1 cellular context compared by ENCODE assay signal in the genomic region with DNA sequence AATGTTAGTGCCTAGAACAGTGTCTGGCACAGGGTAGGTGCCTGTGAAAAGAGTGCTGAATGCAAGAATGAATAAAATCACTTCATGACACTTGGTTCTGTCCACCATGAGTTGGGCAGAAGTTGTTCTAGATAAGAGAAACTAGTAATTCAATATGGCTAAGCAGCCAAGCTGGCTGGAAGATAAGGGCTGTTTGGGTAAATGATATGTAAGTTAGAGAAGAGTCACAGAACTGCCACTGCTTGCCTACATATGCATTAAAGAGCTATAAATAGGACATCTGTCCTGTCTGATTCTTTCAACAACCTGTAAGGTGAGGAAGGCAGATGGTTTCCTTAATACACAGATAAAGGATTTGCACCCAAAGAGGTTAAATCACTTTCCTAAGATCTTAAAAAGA.
TF ChIP-seq lines count a peak whose summit lies in the region.

No MANE protein-coding gene starts in this region.

TF ChIP-seq in K562, 482 proteins besides CTCF, POLR2A, EP300 and RAD21 (continued from another document):
- TF ChIP-seq, protein P1, sequence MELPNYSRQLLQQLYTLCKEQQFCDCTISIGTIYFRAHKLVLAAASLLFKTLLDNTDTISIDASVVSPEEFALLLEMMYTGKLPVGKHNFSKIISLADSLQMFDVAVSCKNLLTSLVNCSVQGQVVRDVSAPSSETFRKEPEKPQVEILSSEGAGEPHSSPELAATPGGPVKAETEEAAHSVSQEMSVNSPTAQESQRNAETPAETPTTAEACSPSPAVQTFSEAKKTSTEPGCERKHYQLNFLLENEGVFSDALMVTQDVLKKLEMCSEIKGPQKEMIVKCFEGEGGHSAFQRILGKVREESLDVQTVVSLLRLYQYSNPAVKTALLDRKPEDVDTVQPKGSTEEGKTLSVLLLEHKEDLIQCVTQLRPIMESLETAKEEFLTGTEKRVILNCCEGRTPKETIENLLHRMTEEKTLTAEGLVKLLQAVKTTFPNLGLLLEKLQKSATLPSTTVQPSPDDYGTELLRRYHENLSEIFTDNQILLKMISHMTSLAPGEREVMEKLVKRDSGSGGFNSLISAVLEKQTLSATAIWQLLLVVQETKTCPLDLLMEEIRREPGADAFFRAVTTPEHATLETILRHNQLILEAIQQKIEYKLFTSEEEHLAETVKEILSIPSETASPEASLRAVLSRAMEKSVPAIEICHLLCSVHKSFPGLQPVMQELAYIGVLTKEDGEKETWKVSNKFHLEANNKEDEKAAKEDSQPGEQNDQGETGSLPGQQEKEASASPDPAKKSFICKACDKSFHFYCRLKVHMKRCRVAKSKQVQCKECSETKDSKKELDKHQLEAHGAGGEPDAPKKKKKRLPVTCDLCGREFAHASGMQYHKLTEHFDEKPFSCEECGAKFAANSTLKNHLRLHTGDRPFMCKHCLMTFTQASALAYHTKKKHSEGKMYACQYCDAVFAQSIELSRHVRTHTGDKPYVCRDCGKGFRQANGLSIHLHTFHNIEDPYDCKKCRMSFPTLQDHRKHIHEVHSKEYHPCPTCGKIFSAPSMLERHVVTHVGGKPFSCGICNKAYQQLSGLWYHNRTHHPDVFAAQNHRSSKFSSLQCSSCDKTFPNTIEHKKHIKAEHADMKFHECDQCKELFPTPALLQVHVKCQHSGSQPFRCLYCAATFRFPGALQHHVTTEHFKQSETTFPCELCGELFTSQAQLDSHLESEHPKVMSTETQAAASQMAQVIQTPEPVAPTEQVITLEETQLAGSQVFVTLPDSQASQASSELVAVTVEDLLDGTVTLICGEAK (IDR thresholded peaks at IDR 0.05): no peak
- TF ChIP-seq, protein P1 (CRISPR knock-in tag; IDR thresholded peaks at IDR 0.05): no peak
- TF ChIP-seq PHB2 (IDR thresholded peaks at IDR 0.05; ENCODE audit: low read depth) (peak; percentile 93), TCF7 (IDR thresholded peaks at IDR 0.05; ENCODE audit: borderline replicate concordance) (no peak), KLF16 (IDR thresholded peaks at IDR 0.05) (peak; percentile 95), FOXM1 (IDR thresholded peaks at IDR 0.05; ENCODE audit: low read depth) (peak; percentile 90), FOXM1 (CRISPR knock-in tag; IDR thresholded peaks at IDR 0.05; ENCODE audit: low read depth) (no peak), CTBP1 (IDR thresholded peaks at IDR 0.05; ENCODE audit: borderline replicate concordance) (peak; percentile 70), ZC3H8 (IDR thresholded peaks at IDR 0.05) (no peak), SMAD1 (IDR thresholded peaks at IDR 0.05; ENCODE audit: low read depth, low read length, partially characterized antibody) (peak; percentile 42), SMARCE1 (IDR thresholded peaks at IDR 0.05) (peak; percentile 88), FOXK1 (CRISPR knock-in tag; IDR thresholded peaks at IDR 0.05; ENCODE audit: borderline replicate concordance) (no peak), RAD51 (IDR thresholded peaks at IDR 0.05; ENCODE audit: borderline replicate concordance, low read depth) (no peak), MTA2 (IDR thresholded peaks at IDR 0.05; ENCODE audit: low read depth) (peak; percentile 96), ZNF311 (CRISPR knock-in tag; IDR thresholded peaks at IDR 0.05) (0 out of 2 replicates have a peak, but pooled peaks have one; percentile 25), GABPB2 (CRISPR knock-in tag; conservative IDR thresholded peaks at IDR 0.05) (no peak), ZNF24 (IDR thresholded peaks at IDR 0.05) (peak; percentile 49; the same call in 1 of the 2 replicates)
- TF ChIP-seq, protein P2, sequence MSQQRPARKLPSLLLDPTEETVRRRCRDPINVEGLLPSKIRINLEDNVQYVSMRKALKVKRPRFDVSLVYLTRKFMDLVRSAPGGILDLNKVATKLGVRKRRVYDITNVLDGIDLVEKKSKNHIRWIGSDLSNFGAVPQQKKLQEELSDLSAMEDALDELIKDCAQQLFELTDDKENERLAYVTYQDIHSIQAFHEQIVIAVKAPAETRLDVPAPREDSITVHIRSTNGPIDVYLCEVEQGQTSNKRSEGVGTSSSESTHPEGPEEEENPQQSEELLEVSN (IDR thresholded peaks at IDR 0.05; ENCODE audit: borderline replicate concordance in 1 of 2, extremely low read depth in 1 of 2, insufficient read depth in 1 of 2, insufficient read length in 1 of 2, low read depth in 1 of 2, low read length in 1 of 2, poor library complexity in 1 of 2, severe bottlenecking in 1 of 2): no peak
- TF ChIP-seq, protein P3, sequence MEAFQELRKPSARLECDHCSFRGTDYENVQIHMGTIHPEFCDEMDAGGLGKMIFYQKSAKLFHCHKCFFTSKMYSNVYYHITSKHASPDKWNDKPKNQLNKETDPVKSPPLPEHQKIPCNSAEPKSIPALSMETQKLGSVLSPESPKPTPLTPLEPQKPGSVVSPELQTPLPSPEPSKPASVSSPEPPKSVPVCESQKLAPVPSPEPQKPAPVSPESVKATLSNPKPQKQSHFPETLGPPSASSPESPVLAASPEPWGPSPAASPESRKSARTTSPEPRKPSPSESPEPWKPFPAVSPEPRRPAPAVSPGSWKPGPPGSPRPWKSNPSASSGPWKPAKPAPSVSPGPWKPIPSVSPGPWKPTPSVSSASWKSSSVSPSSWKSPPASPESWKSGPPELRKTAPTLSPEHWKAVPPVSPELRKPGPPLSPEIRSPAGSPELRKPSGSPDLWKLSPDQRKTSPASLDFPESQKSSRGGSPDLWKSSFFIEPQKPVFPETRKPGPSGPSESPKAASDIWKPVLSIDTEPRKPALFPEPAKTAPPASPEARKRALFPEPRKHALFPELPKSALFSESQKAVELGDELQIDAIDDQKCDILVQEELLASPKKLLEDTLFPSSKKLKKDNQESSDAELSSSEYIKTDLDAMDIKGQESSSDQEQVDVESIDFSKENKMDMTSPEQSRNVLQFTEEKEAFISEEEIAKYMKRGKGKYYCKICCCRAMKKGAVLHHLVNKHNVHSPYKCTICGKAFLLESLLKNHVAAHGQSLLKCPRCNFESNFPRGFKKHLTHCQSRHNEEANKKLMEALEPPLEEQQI (IDR thresholded peaks at IDR 0.05): peak; percentile 55; the same call in 1 of the 2 replicates
- TF ChIP-seq, protein P4, sequence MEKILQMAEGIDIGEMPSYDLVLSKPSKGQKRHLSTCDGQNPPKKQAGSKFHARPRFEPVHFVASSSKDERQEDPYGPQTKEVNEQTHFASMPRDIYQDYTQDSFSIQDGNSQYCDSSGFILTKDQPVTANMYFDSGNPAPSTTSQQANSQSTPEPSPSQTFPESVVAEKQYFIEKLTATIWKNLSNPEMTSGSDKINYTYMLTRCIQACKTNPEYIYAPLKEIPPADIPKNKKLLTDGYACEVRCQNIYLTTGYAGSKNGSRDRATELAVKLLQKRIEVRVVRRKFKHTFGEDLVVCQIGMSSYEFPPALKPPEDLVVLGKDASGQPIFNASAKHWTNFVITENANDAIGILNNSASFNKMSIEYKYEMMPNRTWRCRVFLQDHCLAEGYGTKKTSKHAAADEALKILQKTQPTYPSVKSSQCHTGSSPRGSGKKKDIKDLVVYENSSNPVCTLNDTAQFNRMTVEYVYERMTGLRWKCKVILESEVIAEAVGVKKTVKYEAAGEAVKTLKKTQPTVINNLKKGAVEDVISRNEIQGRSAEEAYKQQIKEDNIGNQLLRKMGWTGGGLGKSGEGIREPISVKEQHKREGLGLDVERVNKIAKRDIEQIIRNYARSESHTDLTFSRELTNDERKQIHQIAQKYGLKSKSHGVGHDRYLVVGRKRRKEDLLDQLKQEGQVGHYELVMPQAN (IDR thresholded peaks at IDR 0.05; ENCODE audit: borderline replicate concordance): no peak
- TF ChIP-seq, protein P5, sequence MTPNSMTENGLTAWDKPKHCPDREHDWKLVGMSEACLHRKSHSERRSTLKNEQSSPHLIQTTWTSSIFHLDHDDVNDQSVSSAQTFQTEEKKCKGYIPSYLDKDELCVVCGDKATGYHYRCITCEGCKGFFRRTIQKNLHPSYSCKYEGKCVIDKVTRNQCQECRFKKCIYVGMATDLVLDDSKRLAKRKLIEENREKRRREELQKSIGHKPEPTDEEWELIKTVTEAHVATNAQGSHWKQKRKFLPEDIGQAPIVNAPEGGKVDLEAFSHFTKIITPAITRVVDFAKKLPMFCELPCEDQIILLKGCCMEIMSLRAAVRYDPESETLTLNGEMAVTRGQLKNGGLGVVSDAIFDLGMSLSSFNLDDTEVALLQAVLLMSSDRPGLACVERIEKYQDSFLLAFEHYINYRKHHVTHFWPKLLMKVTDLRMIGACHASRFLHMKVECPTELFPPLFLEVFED (CRISPR knock-in tag; conservative IDR thresholded peaks at IDR 0.05): no peak
- TF ChIP-seq, protein P6, sequence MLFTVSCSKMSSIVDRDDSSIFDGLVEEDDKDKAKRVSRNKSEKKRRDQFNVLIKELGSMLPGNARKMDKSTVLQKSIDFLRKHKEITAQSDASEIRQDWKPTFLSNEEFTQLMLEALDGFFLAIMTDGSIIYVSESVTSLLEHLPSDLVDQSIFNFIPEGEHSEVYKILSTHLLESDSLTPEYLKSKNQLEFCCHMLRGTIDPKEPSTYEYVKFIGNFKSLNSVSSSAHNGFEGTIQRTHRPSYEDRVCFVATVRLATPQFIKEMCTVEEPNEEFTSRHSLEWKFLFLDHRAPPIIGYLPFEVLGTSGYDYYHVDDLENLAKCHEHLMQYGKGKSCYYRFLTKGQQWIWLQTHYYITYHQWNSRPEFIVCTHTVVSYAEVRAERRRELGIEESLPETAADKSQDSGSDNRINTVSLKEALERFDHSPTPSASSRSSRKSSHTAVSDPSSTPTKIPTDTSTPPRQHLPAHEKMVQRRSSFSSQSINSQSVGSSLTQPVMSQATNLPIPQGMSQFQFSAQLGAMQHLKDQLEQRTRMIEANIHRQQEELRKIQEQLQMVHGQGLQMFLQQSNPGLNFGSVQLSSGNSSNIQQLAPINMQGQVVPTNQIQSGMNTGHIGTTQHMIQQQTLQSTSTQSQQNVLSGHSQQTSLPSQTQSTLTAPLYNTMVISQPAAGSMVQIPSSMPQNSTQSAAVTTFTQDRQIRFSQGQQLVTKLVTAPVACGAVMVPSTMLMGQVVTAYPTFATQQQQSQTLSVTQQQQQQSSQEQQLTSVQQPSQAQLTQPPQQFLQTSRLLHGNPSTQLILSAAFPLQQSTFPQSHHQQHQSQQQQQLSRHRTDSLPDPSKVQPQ (CRISPR knock-in tag; IDR thresholded peaks at IDR 0.05; ENCODE audit: borderline replicate concordance): no peak
- TF ChIP-seq, protein P7, sequence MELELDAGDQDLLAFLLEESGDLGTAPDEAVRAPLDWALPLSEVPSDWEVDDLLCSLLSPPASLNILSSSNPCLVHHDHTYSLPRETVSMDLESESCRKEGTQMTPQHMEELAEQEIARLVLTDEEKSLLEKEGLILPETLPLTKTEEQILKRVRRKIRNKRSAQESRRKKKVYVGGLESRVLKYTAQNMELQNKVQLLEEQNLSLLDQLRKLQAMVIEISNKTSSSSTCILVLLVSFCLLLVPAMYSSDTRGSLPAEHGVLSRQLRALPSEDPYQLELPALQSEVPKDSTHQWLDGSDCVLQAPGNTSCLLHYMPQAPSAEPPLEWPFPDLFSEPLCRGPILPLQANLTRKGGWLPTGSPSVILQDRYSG (tag; conservative IDR thresholded peaks at IDR 0.05; ENCODE audit: low read depth): no peak
